19 cellular contexts compared by ENCODE assay signal in the genomic region with DNA sequence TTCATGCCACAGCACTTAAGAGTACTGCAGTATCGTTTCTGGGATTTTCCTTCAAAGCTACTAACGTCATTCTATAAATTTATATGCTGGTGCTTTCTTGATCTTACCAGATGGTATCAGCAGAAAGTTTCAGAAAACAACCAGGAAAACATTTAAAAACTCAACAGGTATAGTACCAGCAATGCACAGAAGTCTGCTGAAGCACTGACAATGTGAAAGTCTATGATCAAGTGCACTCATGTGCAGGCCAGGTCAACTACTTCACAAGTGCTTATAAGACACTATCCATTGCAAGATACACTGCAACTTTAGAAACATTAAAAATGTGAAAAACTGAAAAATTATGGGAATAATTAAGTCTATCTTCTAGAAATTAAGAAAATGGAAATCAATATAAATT. TPM values are rescaled to one million over a fixed set of nuclear protein-coding genes. Genes with fewer than 3 reads are reported as not detected.
DNase-seq lines count a peak whose midpoint lies in the region; ATAC-seq, FAIRE-seq and TF ChIP-seq lines count a peak whose summit lies in the region.
"Had no signal": no experiment of that assay in that cellular context is flagged by ENCODE, and none has a peak within 500 bp of the region (broad histone marks: within the 10 kb centered on the region; RNA-seq: fewer than 3 reads in every experiment).

No MANE protein-coding gene starts in this region.

- H3K4me3 Mint-ChIP-seq in activated naive CD8-positive, alpha-beta T cell treated with anti-CD3 and anti-CD28 coated beads, Interleukin-2, amount 50 U/mL, for 24 hours, result no peak overlapping the region
- H3K4me3 Mint-ChIP-seq: CD4-positive, CD25-positive, alpha-beta regulatory T cell; CD8-positive, alpha-beta T cell; GM23338; H9 had no signal

- 66 to 74% methylated on average over 2 of the region's 2 CpGs for WGBS in thyroid gland, 2 donors
- WGBS in stomach, 5 donors, result 87 to 98% (median 94%) methylated on average over 2 of the region's 2 CpGs

- DNase-seq in GM12892 (ENCODE audit: insufficient read length), result no peak
- DNase-seq in left lung, result no peak
- DNase-seq in thyroid gland, result peak; percentile 24 to 35
- DNase-seq in stomach, result no peak
- no peak for DNase-seq in activated naive CD8-positive, alpha-beta T cell treated with anti-CD3 and anti-CD28 coated beads, Interleukin-2, amount 50 U/mL, for 24 hours
- DNase-seq: C1 segment of cervical spinal cord; Caco-2; CD4-positive, CD25-positive, alpha-beta regulatory T cell; CD8-positive, alpha-beta T cell; DMS 273 treated with DMSO at 0.1 percent for 48 hours; DMS79; EL; GDM1; H9; HFFc6 had no signal

- no peaks in the 10 kb centered on the region for H3K27me3 ChIP-seq in left lung
- no peaks in the 10 kb centered on the region for H3K27me3 ChIP-seq in thyroid gland
- H3K27me3 ChIP-seq in stomach, result no peaks in the 10 kb centered on the region

- peaks cover 0 to 34% of the 10 kb centered on the region in 2 donors for H3K4me1 ChIP-seq in left lung
- peaks cover 23 to 33% of the 10 kb centered on the region in 2 donors for H3K4me1 ChIP-seq in thyroid gland
- H3K4me1 ChIP-seq in stomach, result peaks cover 9 to 23% (median 14%) of the 10 kb centered on the region in 4 donors
- H3K4me1 ChIP-seq: Caco-2 had no signal

- H3K36me3 ChIP-seq in left lung, result peaks cover 0 to 25% of the 10 kb centered on the region in 2 donors
- H3K36me3 ChIP-seq in thyroid gland, result no peaks in the 10 kb centered on the region
- peaks cover 0 to 33% (median 22%) of the 10 kb centered on the region in 4 donors for H3K36me3 ChIP-seq in stomach

- peaks cover 20% of the 10 kb centered on the region for H3K4me1 Mint-ChIP-seq in activated naive CD8-positive, alpha-beta T cell treated with anti-CD3 and anti-CD28 coated beads, Interleukin-2, amount 50 U/mL, for 24 hours
- H3K4me1 Mint-ChIP-seq: GM23338, H9 had no signal

- peak; percentile 78 for ATAC-seq in left lung
- no peak for ATAC-seq in GM21576 (IDR thresholded peaks at IDR 0.05; ENCODE audit: unreplicated experiment)
- no peak for ATAC-seq in activated naive CD8-positive, alpha-beta T cell treated with anti-CD3 and anti-CD28 coated beads, Interleukin-2, amount 50 U/mL, for 24 hours
- ATAC-seq: CD8-positive, alpha-beta T cell; GM23338; HCT116 had no signal

- no peaks in the 10 kb centered on the region for H3K9me3 Mint-ChIP-seq in activated naive CD8-positive, alpha-beta T cell treated with anti-CD3 and anti-CD28 coated beads, Interleukin-2, amount 50 U/mL, for 24 hours
- H3K9me3 Mint-ChIP-seq: CD4-positive, CD25-positive, alpha-beta regulatory T cell; CD8-positive, alpha-beta T cell; GM23338; H9; HFFc6 had no signal

- H3K27ac Mint-ChIP-seq in activated naive CD8-positive, alpha-beta T cell treated with anti-CD3 and anti-CD28 coated beads, Interleukin-2, amount 50 U/mL, for 24 hours, result no peak overlapping the region
- H3K27ac Mint-ChIP-seq: CD8-positive, alpha-beta T cell; GM23338; H9 had no signal

- H3K36me3 Mint-ChIP-seq in activated naive CD8-positive, alpha-beta T cell treated with anti-CD3 and anti-CD28 coated beads, Interleukin-2, amount 50 U/mL, for 24 hours (ENCODE audit: low read depth), result peaks cover 36% of the 10 kb centered on the region

- TF ChIP-seq POLR2A in GM12892 (IDR thresholded peaks at IDR 0.05; ENCODE audit: low read depth, low read length) (no peak), thyroid gland (IDR thresholded peaks at IDR 0.05) (no peak), stomach (IDR thresholded peaks at IDR 0.05) (no peak)

- FAIRE-seq in GM12892 (lab: Jason Lieb, UNC), result peak; percentile 9
- FAIRE-seq: GM12891 had no signal

- intact Hi-C loops in left lung (cut with DNase I), result no loop called here
- intact Hi-C loops in thyroid gland (cut with DNase I), result no loop called here
- intact Hi-C loops in stomach (cut with DNase I; ENCODE audit: low total_unique reads), result no loop called here

- H3K9me3 ChIP-seq in left lung (no peaks in the 10 kb centered on the region), thyroid gland (no peaks in the 10 kb centered on the region), stomach (no peaks in the 10 kb centered on the region)
- H3K9me3 ChIP-seq: Caco-2 had no signal

- TF ChIP-seq EP300 in stomach (IDR thresholded peaks at IDR 0.05), result no peak

- H3K4me3 ChIP-seq in left lung (no peak overlapping the region), thyroid gland (replicated peaks in 1 of 3) (no peak overlapping the region), stomach (no peak overlapping the region)
- H3K4me3 ChIP-seq: GM23338 had no signal

- no peak overlapping the region for H3K27ac ChIP-seq in left lung
- no peak overlapping the region for H3K27ac ChIP-seq in thyroid gland
- H3K27ac ChIP-seq in stomach, result no peak overlapping the region

- no peaks in the 10 kb centered on the region for H3K27me3 Mint-ChIP-seq in activated naive CD8-positive, alpha-beta T cell treated with anti-CD3 and anti-CD28 coated beads, Interleukin-2, amount 50 U/mL, for 24 hours
- H3K27me3 Mint-ChIP-seq: CD4-positive, CD25-positive, alpha-beta regulatory T cell had no signal

- no peak for TF ChIP-seq CTCF in left lung (IDR thresholded peaks at IDR 0.05)
- TF ChIP-seq CTCF in thyroid gland (IDR thresholded peaks at IDR 0.05), result no peak
- no peak for TF ChIP-seq CTCF in stomach (IDR thresholded peaks at IDR 0.05)

RNA-seq across cellular contexts. Expression of a gene that starts 34.7 kb away (rescaled TPM):
- polyA plus RNA-seq in GM12892 (2012; ENCODE audit: missing spikeins), result 7.9 TPM
- total RNA-seq in left lung (10 to 100 TPM; 33.4 to 64.9 TPM), thyroid gland (10 to 100 TPM; 46.8 to 68.4 (median 47.8) TPM), stomach (10 to 100 TPM in 4 of 5 donors, 1 to 10 TPM in 1; 1.7 to 95.6 (median 37.3) TPM)
- 1 to 10 TPM; 4.9 to 8.6 (median 5.5) TPM for polyA plus RNA-seq in stomach

Comparison
In these comparisons a context has a peak if more than half of its experiments do, and no peak if none do; other contexts are left out.
1. DNase-seq: peak in thyroid gland (2 of 2); none in GM12892 (single experiment), left lung (0 of 2), stomach (single experiment) and activated naive CD8-positive, alpha-beta T cell treated with anti-CD3 and anti-CD28 coated beads, Interleukin-2, amount 50 U/mL, for 24 hours (single experiment).